Comparison of ENCODE assay signal across 9 cellular contexts in genomic region chr10:17989908-17990767, GRCh38. TPM values are rescaled to one million over a fixed set of nuclear protein-coding genes. Genes with fewer than 3 reads are reported as not detected.
DNase-seq lines count a peak whose midpoint lies in the region; ATAC-seq, FAIRE-seq and TF ChIP-seq lines count a peak whose summit lies in the region.
"Had no signal": no experiment of that assay in that cellular context is flagged by ENCODE, and none has a peak within 500 bp of the region (broad histone marks: within the 10 kb centered on the region; RNA-seq: fewer than 3 reads in every experiment).

No MANE protein-coding gene starts in this region.

- H3K4me3 Mint-ChIP-seq in T-cell, result no peak overlapping the region
- H3K4me3 Mint-ChIP-seq: activated CD4-positive, alpha-beta memory T cell treated with anti-CD3 and anti-CD28 coated beads for 36 hours had no signal

- peaks cover 0 to 4% (median 3%) of the 10 kb centered on the region in 3 donors for H3K9me3 Mint-ChIP-seq in T-cell
- H3K9me3 Mint-ChIP-seq: activated CD4-positive, alpha-beta memory T cell treated with anti-CD3 and anti-CD28 coated beads for 36 hours had no signal

- H3K4me3 ChIP-seq in keratinocyte (ENCODE audit: control insufficient read depth in 2 of 3, extremely low read depth in 1 of 3, insufficient read depth in 2 of 3, low read depth in 1 of 3, low read length in 3 of 3), result no peak overlapping the region
- no peak overlapping the region for H3K4me3 ChIP-seq in effector memory CD4-positive, alpha-beta T cell (ENCODE audit: insufficient read depth, low read depth, low read length, poor library complexity, severe bottlenecking)
- H3K4me3 ChIP-seq in suprapubic skin, result no peak overlapping the region

- no peak for TF ChIP-seq CTCF in keratinocyte (optimal IDR thresholded peaks at IDR 0.05 in 1 of 3, IDR thresholded peaks at IDR 0.05 in 1 of 3, conservative IDR thresholded peaks at IDR 0.05 in 1 of 3; ENCODE audit: extremely low read depth in 1 of 3, insufficient read depth in 2 of 3, low read length in 3 of 3)
- no peak for TF ChIP-seq CTCF in suprapubic skin (IDR thresholded peaks at IDR 0.05)

- FAIRE-seq in keratinocyte (lab: Jason Lieb, UNC), result peak; percentile 96

- WGBS in suprapubic skin, result 68% methylated on average over 6 of the region's 6 CpGs

- H3K79me2 ChIP-seq in keratinocyte (ENCODE audit: control insufficient read depth, insufficient read depth, low read length), result no peaks in the 10 kb centered on the region

- H3K27me3 ChIP-seq in keratinocyte (ENCODE audit: control insufficient read depth, extremely low read depth, insufficient read depth, low read length) (no peaks in the 10 kb centered on the region), suprapubic skin (no peaks in the 10 kb centered on the region)
- no peaks in the 10 kb centered on the region for H3K27me3 ChIP-seq in effector memory CD4-positive, alpha-beta T cell (replicated peaks; ENCODE audit: control insufficient read depth, insufficient read depth, low read length, poor library complexity, severe bottlenecking)

- POLR2A ChIA-PET in T-cell (lab: Charles Lee), result interaction anchor here in 1 of 2 donors (0.6 kb wide), 1 partner anchor 216 kb away, joined by 5 read pairs; no protein-coding TSS in a partner anchor

- CTCF ChIA-PET in T-cell (lab: Charles Lee), result interaction anchor here in 1 of 2 donors (0.6 kb wide), 1 partner anchor 12 kb away, joined by 5 read pairs; no protein-coding TSS in a partner anchor

- H4K20me1 ChIP-seq in keratinocyte (ENCODE audit: control insufficient read depth, extremely low read depth, insufficient read depth, low read length), result no peaks in the 10 kb centered on the region

- H3K27me3 Mint-ChIP-seq in T-cell, result no peaks in the 10 kb centered on the region
- H3K27me3 Mint-ChIP-seq: activated CD4-positive, alpha-beta memory T cell treated with anti-CD3 and anti-CD28 coated beads for 36 hours had no signal

- peaks cover 0 to 1% (median 0%) of the 10 kb centered on the region in 3 donors for H3K4me1 Mint-ChIP-seq in T-cell

- no peak overlapping the region for H3K9ac ChIP-seq in keratinocyte (ENCODE audit: control insufficient read depth, extremely low read depth, insufficient read depth, low read length)

- ATAC-seq in GM18499 (IDR thresholded peaks at IDR 0.05; ENCODE audit: insufficient read depth, unreplicated experiment) (peak; percentile 88), HG02623 (IDR thresholded peaks at IDR 0.05; ENCODE audit: unreplicated experiment) (peak; percentile 88), T-cell (replicated peaks in 1 of 4) (no peak)

- no peaks in the 10 kb centered on the region for H3K36me3 Mint-ChIP-seq in T-cell
- H3K36me3 Mint-ChIP-seq: activated CD4-positive, alpha-beta memory T cell treated with anti-CD3 and anti-CD28 coated beads for 36 hours had no signal

- no peaks in the 10 kb centered on the region for H3K9me1 ChIP-seq in keratinocyte (ENCODE audit: control insufficient read depth, extremely low read depth, insufficient read depth, low read length)

- TF ChIP-seq EP300 in suprapubic skin (IDR thresholded peaks at IDR 0.05), result no peak

- peaks cover 10% of the 10 kb centered on the region for H3K4me1 ChIP-seq in keratinocyte (ENCODE audit: control insufficient read depth, extremely low read depth, insufficient read depth, low read length)
- H3K4me1 ChIP-seq in effector memory CD4-positive, alpha-beta T cell (ENCODE audit: control insufficient read depth, insufficient read depth, low read length, poor library complexity, severe bottlenecking), result no peaks in the 10 kb centered on the region
- H3K4me1 ChIP-seq in suprapubic skin, result no peaks in the 10 kb centered on the region

- peak; percentile 43 for DNase-seq in NCI-H460 (ENCODE audit: extremely low read depth, low read depth)
- DNase-seq in keratinocyte (ENCODE audit: low read depth, low spot score), result peak; percentile 60
- no peak for DNase-seq in T-cell
- no peak for DNase-seq in effector memory CD4-positive, alpha-beta T cell
- no peak for DNase-seq in activated naive CD4-positive, alpha-beta T cell treated with anti-CD3 and anti-CD28 coated beads, Interleukin-2, amount 50 U/mL, for 16 hours
- DNase-seq in suprapubic skin (ENCODE audit: low spot score in 2 of 2), result no peak
- DNase-seq: activated CD4-positive, alpha-beta memory T cell treated with anti-CD3 and anti-CD28 coated beads for 36 hours had no signal

- H3K4me2 ChIP-seq in keratinocyte (ENCODE audit: control insufficient read depth, extremely low read depth, insufficient read depth, low read depth, low read length), result no peak overlapping the region

- H2AFZ ChIP-seq in keratinocyte (ENCODE audit: control insufficient read depth, low read length), result no peak overlapping the region

- H3K9me3 ChIP-seq in keratinocyte (ENCODE audit: control insufficient read depth, low read depth, low read length) (no peaks in the 10 kb centered on the region), suprapubic skin (no peaks in the 10 kb centered on the region)
- H3K9me3 ChIP-seq in effector memory CD4-positive, alpha-beta T cell (ENCODE audit: control insufficient read depth, low read length), result no peaks in the 10 kb centered on the region

- no peak for TF ChIP-seq POLR2A in suprapubic skin (IDR thresholded peaks at IDR 0.05)

- H3K27ac ChIP-seq in keratinocyte (ENCODE audit: control insufficient read depth, insufficient read depth, low read length), result no peak overlapping the region
- no peak overlapping the region for H3K27ac ChIP-seq in effector memory CD4-positive, alpha-beta T cell (ENCODE audit: insufficient read depth, low read length, poor library complexity, severe bottlenecking)
- H3K27ac ChIP-seq in suprapubic skin, result no peak overlapping the region

- no peak overlapping the region for H3K27ac Mint-ChIP-seq in T-cell
- H3K27ac Mint-ChIP-seq: activated CD4-positive, alpha-beta memory T cell treated with anti-CD3 and anti-CD28 coated beads for 36 hours had no signal

- dilution Hi-C loops in keratinocyte (cut with MboI; ENCODE audit: extremely low pct_ligation_motif_present, low sequenced_read_pairs), result no loop called here

- H3K36me3 ChIP-seq in keratinocyte (ENCODE audit: control insufficient read depth in 2 of 2, extremely low read depth in 1 of 2, insufficient read depth in 2 of 2, low read length in 2 of 2) (no peaks in the 10 kb centered on the region), suprapubic skin (no peaks in the 10 kb centered on the region)
- H3K36me3 ChIP-seq in effector memory CD4-positive, alpha-beta T cell (ENCODE audit: control insufficient read depth, insufficient read depth, low read length), result no peaks in the 10 kb centered on the region

RNA-seq across cellular contexts. Expression of gene SLC39A12, which starts 38.4 kb away (rescaled TPM):
- total RNA-seq in NCI-H460 (2014; rRNA removed; shearing (Covaris generic)), result not detected in 2 replicates
- not detected in 2 replicates for polyA plus RNA-seq in NCI-H460 (2014; cell fraction: nucleus; rRNA removed)
- polyA plus RNA-seq in keratinocyte, result 0.03 to 0.13 TPM (median 0.07 TPM) in 3 replicates
- polyA plus RNA-seq in keratinocyte (2011; ENCODE audit: low read depth), result not detected
- 0.04 and 0.09 TPM in 2 replicates for polyA plus RNA-seq in keratinocyte (2011; cell fraction: cytosol; rRNA removed)
- 0.07 and 0.08 TPM in 2 replicates for polyA plus RNA-seq in keratinocyte (2011; cell fraction: nucleus; rRNA removed)
- polyA plus RNA-seq in keratinocyte (2012; ENCODE audit: low replicate concordance), result not detected in 2 replicates
- 0.07 to 0.16 TPM in 2 of 3 replicates, not detected in the other for polyA minus RNA-seq in keratinocyte
- polyA minus RNA-seq in keratinocyte (2011; cell fraction: cytosol; rRNA and poly(A)+ RNA removed), result not detected
- not detected in 2 replicates for polyA minus RNA-seq in keratinocyte (2011; cell fraction: nucleus; rRNA and poly(A)+ RNA removed)
- not detected for total RNA-seq in T-cell
- total RNA-seq in suprapubic skin, result not detected
- total RNA-seq: activated CD4-positive, alpha-beta memory T cell treated with anti-CD3 and anti-CD28 coated beads for 36 hours had no signal

Comparison
In these comparisons a context has a peak if more than half of its experiments do, and no peak if none do; other contexts are left out.
1. ATAC-seq: peak in GM18499 (single experiment) and HG02623 (single experiment); none in T-cell (0 of 4).
2. DNase-seq: peak in NCI-H460 (single experiment) and keratinocyte (single experiment); none in T-cell (0 of 34), effector memory CD4-positive, alpha-beta T cell (0 of 3), activated naive CD4-positive, alpha-beta T cell treated with anti-CD3 and anti-CD28 coated beads, Interleukin-2, amount 50 U/mL, for 16 hours (single experiment) and suprapubic skin (0 of 2).